Comparison of ENCODE assay signal across 8 cellular contexts in the genomic region with DNA sequence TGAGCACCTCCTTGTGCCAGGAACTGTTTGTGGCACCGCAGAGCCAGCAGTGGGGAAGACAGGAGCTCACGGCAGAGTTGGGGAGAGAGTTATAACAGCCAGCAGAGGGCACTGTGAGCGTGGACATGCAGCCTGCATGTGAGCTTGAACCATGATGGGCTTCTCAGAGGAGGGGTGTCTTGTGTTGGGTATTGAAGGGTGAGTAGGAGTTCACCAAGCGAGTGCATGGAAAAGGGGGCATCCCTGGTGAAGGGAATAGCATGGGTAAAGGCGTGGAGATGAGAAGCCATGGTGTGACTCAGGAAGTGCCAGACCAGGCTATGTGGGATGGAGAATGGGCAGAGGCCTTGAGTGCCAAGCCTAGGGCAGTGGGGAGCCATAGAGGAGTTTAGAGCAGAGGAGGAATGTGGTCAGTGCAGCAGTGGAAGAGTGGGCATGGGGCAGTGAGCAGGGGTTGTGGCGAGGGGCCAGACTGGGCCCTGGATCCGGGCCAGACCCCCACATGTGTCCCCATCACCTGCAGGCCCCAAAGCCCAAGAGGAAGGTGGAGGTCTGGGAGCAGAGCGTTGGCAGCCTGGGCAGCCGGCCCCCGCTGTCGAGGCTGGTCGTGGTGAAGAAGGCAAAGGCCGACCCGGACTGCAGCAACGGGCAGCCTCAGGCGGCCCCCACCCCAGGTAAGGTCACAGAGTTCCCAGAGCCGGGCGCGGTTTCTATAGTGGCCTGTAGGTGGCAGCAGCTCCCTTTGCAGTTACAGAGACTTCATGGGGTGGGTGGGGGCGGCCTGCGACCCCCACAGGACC. TPM values are rescaled to one million over a fixed set of nuclear protein-coding genes. Genes with fewer than 3 reads are reported as not detected.
DNase-seq lines count a peak whose midpoint lies in the region; FAIRE-seq and TF ChIP-seq lines count a peak whose summit lies in the region.

No MANE protein-coding gene starts in this region.

- H3K36me3 Mint-ChIP-seq in T-helper 2 cell treated with Interferon-gamma antibody and Interleukin-4, amounts not matched to agents 5 μg/mL and 100 μg/mL, for 36 hours (ENCODE audit: low read depth): peaks cover 37% of the 10 kb centered on the region

- H3K27me3 ChIP-seq in ascending aorta: no peaks in the 10 kb centered on the region

- H3K27me3 Mint-ChIP-seq in T-helper 2 cell treated with Interferon-gamma antibody and Interleukin-4, amounts not matched to agents 5 μg/mL and 100 μg/mL, for 36 hours (ENCODE audit: low read depth): no peaks in the 10 kb centered on the region

- TF ChIP-seq CTCF in D721Med (IDR thresholded peaks at IDR 0.05; ENCODE audit: insufficient read depth, missing control alignments) (peak; percentile 66), ascending aorta (IDR thresholded peaks at IDR 0.05) (peak; percentile 77 to 91 (median 79))

- DNase-seq in D721Med (ENCODE audit: insufficient read length, low spot score): peak; percentile 81
- peak; percentile 77 to 80 for DNase-seq in Kasumi-1 (lab: John Stamatoyannopoulos, UW)
- peak; percentile 33 for DNase-seq in T-helper 2 cell treated with Interferon-gamma antibody and Interleukin-4, amounts not matched to agents 5 μg/mL and 100 μg/mL, for 36 hours (ENCODE audit: low spot score)
- peak in 1 of 2 donors; percentile 69 for DNase-seq in ascending aorta (ENCODE audit: low spot score in 2 of 2)
- peak; percentile 90 for DNase-seq in iPS-NIHi11 (ENCODE audit: low spot score)
- DNase-seq in stimulated activated CD4-positive, alpha-beta T cell treated with anti-CD3 and anti-CD28 coated beads, Interleukin-2, amount 100 ng/mL, for 24 hours: peak; percentile 74
- DNase-seq in Ammon's horn (ENCODE audit: low spot score): no peak
- DNase-seq in DMS114 treated with DMSO at 0.1 percent for 48 hours (lab: John Stamatoyannopoulos, UW; ENCODE audit: unreplicated experiment): no peak

- H3K4me1 Mint-ChIP-seq in T-helper 2 cell treated with Interferon-gamma antibody and Interleukin-4, amounts not matched to agents 5 μg/mL and 100 μg/mL, for 36 hours (ENCODE audit: low read depth): peaks cover 6% of the 10 kb centered on the region

- intact Hi-C loops in ascending aorta (cut with DNase I): loop anchor here (5.0 kb wide), 1 partner anchor 85 kb away; no protein-coding TSS in a partner anchor

- FAIRE-seq in D721Med (lab: Jason Lieb, UNC): no peak

- no peaks in the 10 kb centered on the region for H3K4me1 ChIP-seq in ascending aorta

- no peaks in the 10 kb centered on the region for H3K9me3 ChIP-seq in ascending aorta

- H3K4me3 ChIP-seq in ascending aorta: no peak overlapping the region

- no peak overlapping the region for H3K27ac Mint-ChIP-seq in T-helper 2 cell treated with Interferon-gamma antibody and Interleukin-4, amounts not matched to agents 5 μg/mL and 100 μg/mL, for 36 hours

- no peaks in the 10 kb centered on the region for H3K9me3 Mint-ChIP-seq in T-helper 2 cell treated with Interferon-gamma antibody and Interleukin-4, amounts not matched to agents 5 μg/mL and 100 μg/mL, for 36 hours

- H3K27ac ChIP-seq in ascending aorta: no peak overlapping the region

- H3K4me3 Mint-ChIP-seq in T-helper 2 cell treated with Interferon-gamma antibody and Interleukin-4, amounts not matched to agents 5 μg/mL and 100 μg/mL, for 36 hours: no peak overlapping the region

- peaks cover 43 to 69% of the 10 kb centered on the region in 2 donors for H3K36me3 ChIP-seq in ascending aorta

RNA-seq across cellular contexts. Expression of a gene that starts 11.8 kb away (rescaled TPM):
- total RNA-seq in ascending aorta: not detected

RNA-seq across cellular contexts. Expression of a gene that starts 20.4 kb away (rescaled TPM):
- 64.6 TPM for total RNA-seq in ascending aorta

RNA-seq across cellular contexts. Expression of a gene that starts 34.9 kb away (rescaled TPM):
- not detected for total RNA-seq in ascending aorta

RNA-seq across cellular contexts. Expression of a gene that starts 37.1 kb away (rescaled TPM):
- not detected for total RNA-seq in ascending aorta

RNA-seq across cellular contexts. Expression of a gene that starts 38.0 kb away (rescaled TPM):
- total RNA-seq in ascending aorta: not detected

Comparison
In these comparisons a context has a peak if more than half of its experiments do, and no peak if none do; other contexts are left out.
1. DNase-seq: peak in D721Med (single experiment), Kasumi-1 (2 of 2), T-helper 2 cell treated with Interferon-gamma antibody and Interleukin-4, amounts not matched to agents 5 μg/mL and 100 μg/mL, for 36 hours (single experiment), iPS-NIHi11 (single experiment) and stimulated activated CD4-positive, alpha-beta T cell treated with anti-CD3 and anti-CD28 coated beads, Interleukin-2, amount 100 ng/mL, for 24 hours (2 of 2); none in Ammon's horn (single experiment) and DMS114 treated with DMSO at 0.1 percent for 48 hours (single experiment).